Comparison of ENCODE assay signal across 29 cellular contexts in genomic region chr3:101615525-101615924, GRCh38.
"Had no signal": no experiment of that assay in that cellular context is flagged by ENCODE, and none has a peak within 500 bp of the region (broad histone marks: within the 10 kb centered on the region; RNA-seq: fewer than 3 reads in every experiment).

No MANE protein-coding gene starts in this region.

- H3K4me3 ChIP-seq: body of pancreas, colonic mucosa, gastrocnemius medialis, left ventricle myocardium inferior, lung, ovary, prostate gland, skin epidermis, stomach, thyroid gland had no signal

- H3K4me1 ChIP-seq: body of pancreas, colonic mucosa, gastrocnemius medialis, left ventricle myocardium inferior, prostate gland, stomach, thyroid gland had no signal

- H3K27me3 ChIP-seq: body of pancreas, colonic mucosa, gastrocnemius medialis, ovary, stomach, thyroid gland had no signal

- H3K4me3 Mint-ChIP-seq: activated naive CD8-positive, alpha-beta T cell; nephron; stimulated activated memory B cell treated with anti-CD40 and anti-IgM and Interleukin-4, amounts not matched to agents 10 μg/mL and 1 μg/mL and 100 μg/mL, for 72 hours; T-helper 1 cell treated with Interleukin-12 subunit alpha and Interleukin-12 subunit beta and Interleukin-4 antibody, amounts not matched to agents 30 μg/mL and 1 μg/mL, for 36 hours had no signal

- H3K27ac ChIP-seq: body of pancreas, colonic mucosa, gastrocnemius medialis, left ventricle myocardium inferior, ovary, prostate gland, skin epidermis, stomach, thyroid gland, VCaP had no signal

- H3K36me3 Mint-ChIP-seq: activated naive CD8-positive, alpha-beta T cell; stimulated activated memory B cell treated with anti-CD40 and anti-IgM and Interleukin-4, amounts not matched to agents 10 μg/mL and 1 μg/mL and 100 μg/mL, for 72 hours had no signal

- H3K4me1 Mint-ChIP-seq: nephron had no signal

- H3K36me3 ChIP-seq: colonic mucosa, gastrocnemius medialis, left ventricle myocardium inferior, ovary, prostate gland, stomach, thyroid gland had no signal

- DNase-seq: activated CD4-positive, alpha-beta T cell treated with anti-CD3 and anti-CD28 coated beads for 4 hours; activated CD4-positive, alpha-beta T cell treated with anti-CD3 and anti-CD28 coated beads, Interleukin-2, amount 50 U/mL, for 4 hours; activated effector memory CD4-positive, alpha-beta T cell treated with Interleukin-2 at 50 U/mL for 16 hours; activated naive CD4-positive, alpha-beta T cell treated with Interleukin-2 at 50 U/mL for 16 hours; activated T-cell treated with anti-CD3 and anti-CD28 coated beads for 4 hours; anterior cingulate cortex; body of pancreas; cerebellar nuclear complex; colonic mucosa; effector memory CD4-positive, alpha-beta T cell; gastrocnemius medialis; glutamatergic neuron; left ventricle myocardium inferior; ovary; retina; stimulated activated CD4-positive, alpha-beta T cell treated with anti-CD3 and anti-CD28 coated beads, Interleukin-4, amount 100 ng/mL, for 4 hours; stimulated activated CD8-positive, alpha-beta memory T cell treated with anti-CD3 and anti-CD28 coated beads, Interleukin-4, amount 100 ng/mL, for 48 hours; stomach; T-helper 9 cell; thyroid gland had no signal

- H3K27ac Mint-ChIP-seq: activated naive CD8-positive, alpha-beta T cell; nephron; stimulated activated memory B cell treated with anti-CD40 and anti-IgM and Interleukin-4, amounts not matched to agents 10 μg/mL and 1 μg/mL and 100 μg/mL, for 72 hours; T-helper 1 cell treated with Interleukin-12 subunit alpha and Interleukin-12 subunit beta and Interleukin-4 antibody, amounts not matched to agents 30 μg/mL and 1 μg/mL, for 36 hours had no signal

- H3K27me3 Mint-ChIP-seq: activated naive CD8-positive, alpha-beta T cell; stimulated activated memory B cell treated with anti-CD40 and anti-IgM and Interleukin-4, amounts not matched to agents 10 μg/mL and 1 μg/mL and 100 μg/mL, for 72 hours had no signal

- H3K9me3 ChIP-seq: body of pancreas, colonic mucosa, gastrocnemius medialis, ovary, prostate gland, thyroid gland had no signal

- H3K9me3 Mint-ChIP-seq: nephron; stimulated activated memory B cell treated with anti-CD40 and anti-IgM and Interleukin-4, amounts not matched to agents 10 μg/mL and 1 μg/mL and 100 μg/mL, for 72 hours; T-helper 1 cell treated with Interleukin-12 subunit alpha and Interleukin-12 subunit beta and Interleukin-4 antibody, amounts not matched to agents 30 μg/mL and 1 μg/mL, for 36 hours had no signal

- ATAC-seq: body of pancreas; gastrocnemius medialis; sciatic nerve; stimulated activated memory B cell treated with anti-CD40 and anti-IgM and Interleukin-4, amounts not matched to agents 10 μg/mL and 1 μg/mL and 100 μg/mL, for 72 hours had no signal
